Comparison of ENCODE assay signal across 8 cellular contexts in the genomic region with DNA sequence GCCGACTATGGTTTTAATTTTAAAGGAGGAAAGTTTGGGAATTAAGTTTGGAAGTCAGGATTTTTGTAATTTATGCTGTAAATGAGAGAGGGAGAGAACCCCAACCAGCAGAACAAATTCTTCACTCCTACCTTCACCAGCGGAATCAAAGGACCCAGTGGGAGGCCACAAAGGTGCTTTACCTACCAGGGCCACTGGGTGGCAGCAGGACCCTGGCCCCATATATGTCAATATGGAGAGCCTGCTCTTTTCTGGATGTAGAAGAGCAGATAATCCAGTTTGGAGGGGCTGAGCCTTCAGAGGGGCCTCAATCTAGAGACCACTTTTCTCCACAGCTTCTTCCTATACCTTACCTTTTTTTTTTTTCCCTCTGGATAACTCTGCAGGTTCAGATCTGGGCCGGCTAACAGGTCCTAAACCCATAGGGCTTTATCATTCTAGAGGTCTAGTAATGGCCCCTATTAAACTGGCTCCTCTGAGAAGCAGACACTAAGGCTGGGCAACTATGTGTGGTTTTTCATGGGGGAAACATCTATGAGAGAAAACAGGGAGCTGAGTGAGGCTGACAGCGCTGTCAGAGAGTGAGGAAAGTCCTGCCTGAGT. TPM values are rescaled to one million over a fixed set of nuclear protein-coding genes. Genes with fewer than 3 reads are reported as not detected.
DNase-seq lines count a peak whose midpoint lies in the region; ATAC-seq, FAIRE-seq and TF ChIP-seq lines count a peak whose summit lies in the region.

No MANE protein-coding gene starts in this region.

- H2AFZ ChIP-seq in HepG2 (ENCODE audit: low read length): no peak overlapping the region

- no peak overlapping the region for H3K27ac ChIP-seq in CD4-positive, CD25-positive, alpha-beta regulatory T cell (ENCODE audit: insufficient read depth, low read length, poor library complexity, severe bottlenecking)
- H3K27ac ChIP-seq in HepG2 (ENCODE audit: extremely low read length, insufficient read depth, low read length): no peak overlapping the region

- H3K4me1 ChIP-seq in CD4-positive, CD25-positive, alpha-beta regulatory T cell (ENCODE audit: control insufficient read depth, insufficient read depth, low read length, poor library complexity, severe bottlenecking): no peaks in the 10 kb centered on the region
- peaks cover 52% of the 10 kb centered on the region for H3K4me1 ChIP-seq in HepG2 (ENCODE audit: insufficient read depth, low read length)

- H3K9me3 Mint-ChIP-seq in CD4-positive, CD25-positive, alpha-beta regulatory T cell: no peaks in the 10 kb centered on the region
- no peaks in the 10 kb centered on the region for H3K9me3 Mint-ChIP-seq in central memory CD8-positive, alpha-beta T cell

- TF ChIP-seq EP300 in HepG2 (IDR thresholded peaks at IDR 0.05; ENCODE audit: low read depth in 2 of 2, low read length in 2 of 2) (no peak), HepG2 (CRISPR knock-in tag; IDR thresholded peaks at IDR 0.05; ENCODE audit: borderline replicate concordance) (no peak)

- CTCF ChIA-PET in HepG2 (lab: Yijun Ruan, JAX; ENCODE audit: low intra/inter-chr PET ratio, low total read pairs): interaction anchor here (0.8 to 10.5 kb wide), 5 partner anchors 35 to 180 kb away, joined by 3 to 297 read pairs (median 7); partner anchors contain the start of gene SEC31B

- peak; percentile 83 to 85 for ATAC-seq in CD4-positive, CD25-positive, alpha-beta regulatory T cell (ENCODE audit: low read depth in 2 of 2)
- no peak for ATAC-seq in central memory CD8-positive, alpha-beta T cell (replicated peaks; ENCODE audit: extremely low read depth, poor library complexity, severe bottlenecking)
- ATAC-seq in HepG2: peak; percentile 22; the same call in 2 of the 3 replicates
- ATAC-seq in GM21786 (IDR thresholded peaks at IDR 0.05; ENCODE audit: unreplicated experiment): no peak

- POLR2A ChIA-PET in HepG2 (lab: Yijun Ruan, JAX): no interaction called here

- in situ Hi-C loops in HepG2 (cut with HindIII; ENCODE audit: extremely low pct_ligation_motif_present, low pct_unique_long_range_greater_than_20kb): loop anchor here (25.0 kb wide), 1 partner anchor 549 kb away; no protein-coding TSS in a partner anchor

- H3K36me3 Mint-ChIP-seq in CD4-positive, CD25-positive, alpha-beta regulatory T cell: no peaks in the 10 kb centered on the region
- H3K36me3 Mint-ChIP-seq in central memory CD8-positive, alpha-beta T cell (ENCODE audit: insufficient read depth): no peaks in the 10 kb centered on the region

- no peaks in the 10 kb centered on the region for H3K79me2 ChIP-seq in HepG2 (ENCODE audit: insufficient read depth, low read length)

- peak; percentile 57 to 76 (median 71) for DNase-seq in CD4-positive, CD25-positive, alpha-beta regulatory T cell
- DNase-seq in GOT3 (lab: John Stamatoyannopoulos, UW): peak; percentile 15
- peak; percentile 42 for DNase-seq in NCI-H2171 treated with DMSO at 0.1 percent for 48 hours (lab: John Stamatoyannopoulos, UW)
- peak; percentile 74 to 76 for DNase-seq in activated CD4-positive, alpha-beta T cell treated with anti-CD3 and anti-CD28 coated beads for 24 hours (ENCODE audit: low read depth in 2 of 2)
- DNase-seq in central memory CD8-positive, alpha-beta T cell (ENCODE audit: low spot score in 2 of 2): peak; percentile 74 to 75
- peak; percentile 60 for DNase-seq in HepG2 (ENCODE audit: low spot score)
- peak; percentile 62 to 70 (median 68) for DNase-seq in stimulated activated CD4-positive, alpha-beta T cell treated with anti-CD3 and anti-CD28 coated beads, TNF-alpha, amount 100 ng/mL, for 4 hours (ENCODE audit: low read depth in 3 of 3)

- peak; percentile 91 for TF ChIP-seq CTCF in HepG2 (CRISPR knock-in tag; IDR thresholded peaks at IDR 0.05)

- intact Hi-C loops in HepG2 (cut with micrococcal nuclease; ENCODE audit: unreplicated experiment): loop anchor here (1.0 to 2.0 kb wide), 3 partner anchors 36 to 170 kb away; no protein-coding TSS in a partner anchor

- peak; percentile 86 for TF ChIP-seq RAD21 in HepG2 (CRISPR knock-in tag; IDR thresholded peaks at IDR 0.05)

- WGBS in HepG2 (ENCODE audit: low lambda C conversion rate): 25% methylated on average over 4 of the region's 4 CpGs

- H3K36me3 ChIP-seq in CD4-positive, CD25-positive, alpha-beta regulatory T cell (ENCODE audit: control insufficient read depth, insufficient read depth, low read length): no peaks in the 10 kb centered on the region
- H3K36me3 ChIP-seq in HepG2 (replicated peaks in 1 of 2; ENCODE audit: control insufficient read depth in 1 of 2, insufficient read depth in 2 of 2, low read length in 2 of 2): no peaks in the 10 kb centered on the region

- H3K4me3 Mint-ChIP-seq in CD4-positive, CD25-positive, alpha-beta regulatory T cell: no peak overlapping the region
- H3K4me3 Mint-ChIP-seq in central memory CD8-positive, alpha-beta T cell: no peak overlapping the region

- H3K4me1 Mint-ChIP-seq in CD4-positive, CD25-positive, alpha-beta regulatory T cell: peaks cover 0 to 4% (median under 1%) of the 10 kb centered on the region in 4 donors
- no peaks in the 10 kb centered on the region for H3K4me1 Mint-ChIP-seq in central memory CD8-positive, alpha-beta T cell

- peak overlapping the region; percentile 10; the same call in 1 of the 2 replicates for H3K4me2 ChIP-seq in HepG2 (ENCODE audit: low read depth, low read length)

- TF ChIP-seq POLR2A in HepG2 (IDR thresholded peaks at IDR 0.05; ENCODE audit: insufficient read depth in 1 of 2, low read depth in 2 of 2, low read length in 2 of 2): no peak

- no peak overlapping the region for H3K9ac ChIP-seq in HepG2 (ENCODE audit: insufficient read depth, low read depth, low read length)

- H3K27ac Mint-ChIP-seq in CD4-positive, CD25-positive, alpha-beta regulatory T cell: peak overlapping the region in 1 of 3 donors; percentile 52
- no peak overlapping the region for H3K27ac Mint-ChIP-seq in central memory CD8-positive, alpha-beta T cell (ENCODE audit: low read depth)

- H3K4me3 ChIP-seq in CD4-positive, CD25-positive, alpha-beta regulatory T cell (ENCODE audit: low read depth, low read length): no peak overlapping the region
- no peak overlapping the region for H3K4me3 ChIP-seq in HepG2 (replicated peaks in 1 of 3; ENCODE audit: insufficient read depth in 1 of 3, low read depth in 2 of 3, low read length in 3 of 3)

- peaks cover 19% of the 10 kb centered on the region for H3K27me3 Mint-ChIP-seq in CD4-positive, CD25-positive, alpha-beta regulatory T cell
- peaks cover 9% of the 10 kb centered on the region for H3K27me3 Mint-ChIP-seq in central memory CD8-positive, alpha-beta T cell

- FAIRE-seq in HepG2 (lab: Jason Lieb, UNC): peak; percentile 21

- no peaks in the 10 kb centered on the region for H3K27me3 ChIP-seq in CD4-positive, CD25-positive, alpha-beta regulatory T cell (ENCODE audit: control insufficient read depth, insufficient read depth, low read length)
- H3K27me3 ChIP-seq in HepG2 (ENCODE audit: control insufficient read depth in 1 of 2, insufficient read depth in 2 of 2, low read length in 2 of 2): no peaks in the 10 kb centered on the region

- H3K9me3 ChIP-seq in CD4-positive, CD25-positive, alpha-beta regulatory T cell (ENCODE audit: control insufficient read depth in 2 of 2, low read length in 2 of 2): no peaks in the 10 kb centered on the region
- no peaks in the 10 kb centered on the region for H3K9me3 ChIP-seq in HepG2 (ENCODE audit: low read length)

- no TSS peak for BruUV-seq in HepG2 (replicated peaks; lab: Mats Ljungman, UMichigan)

- H4K20me1 ChIP-seq in HepG2 (ENCODE audit: insufficient read depth, low read length): no peaks in the 10 kb centered on the region

RNA-seq across cellular contexts. Expression of gene SCD, which starts 8.5 kb away (rescaled TPM):
- 1.3 TPM for total RNA-seq in CD4-positive, CD25-positive, alpha-beta regulatory T cell
- polyA plus RNA-seq in CD4-positive, CD25-positive, alpha-beta regulatory T cell: under 1 TPM; 0.22 to 0.94 (median 0.76) TPM
- 338 and 492 TPM in 2 replicates for total RNA-seq in HepG2 (2016; rRNA removed; fragmentation: Illumina TruSeq; extraction: Trizol)
- total RNA-seq in HepG2 (2016; cell fraction: cytosol; rRNA removed; fragmentation: Illumina TruSeq; extraction: Trizol; ENCODE audit: low read depth): 31.9 and 37.2 TPM in 2 replicates
- 303 and 473 TPM in 2 replicates for total RNA-seq in HepG2 (2016; cell fraction: insoluble cytoplasmic fraction; rRNA removed; fragmentation: Illumina TruSeq; extraction: Trizol)
- 175 and 195 TPM in 2 replicates for total RNA-seq in HepG2 (2016; cell fraction: membrane; rRNA removed; fragmentation: Illumina TruSeq; extraction: Trizol)
- 532 and 631 TPM in 2 replicates for total RNA-seq in HepG2 (2016; cell fraction: nucleus; rRNA removed; fragmentation: Illumina TruSeq; extraction: Trizol)
- polyA plus RNA-seq in HepG2 (2011; rRNA removed): 512 and 596 TPM in 2 replicates
- polyA plus RNA-seq in HepG2 (2011; cell fraction: cytosol; rRNA removed): 368 and 565 TPM in 2 replicates
- polyA plus RNA-seq in HepG2 (2011; cell fraction: nucleus; rRNA removed): 147 and 228 TPM in 2 replicates
- 585 and 769 TPM in 2 replicates for polyA plus RNA-seq in HepG2 (2012)
- 36.1 and 38.4 TPM in 2 replicates for polyA plus RNA-seq in HepG2 (2016; cell fraction: cytosol; fragmentation: Illumina TruSeq; extraction: Trizol; ENCODE audit: low read depth)
- polyA plus RNA-seq in HepG2 (2016; cell fraction: insoluble cytoplasmic fraction; fragmentation: Illumina TruSeq; extraction: Trizol; ENCODE audit: low read depth): 315 and 357 TPM in 2 replicates
- polyA plus RNA-seq in HepG2 (2016; cell fraction: membrane; fragmentation: Illumina TruSeq; extraction: Trizol; ENCODE audit: low read depth): 107 and 124 TPM in 2 replicates
- polyA plus RNA-seq in HepG2 (2016; cell fraction: nucleus; fragmentation: Illumina TruSeq; extraction: Trizol; ENCODE audit: insufficient read depth, low read depth): 708 and 740 TPM in 2 replicates
- polyA minus RNA-seq in HepG2 (2011; rRNA and poly(A)+ RNA removed; ENCODE audit: low replicate concordance): 748 and 1,007 TPM in 2 replicates
- polyA minus RNA-seq in HepG2 (2011; cell fraction: cytosol; rRNA and poly(A)+ RNA removed): 527 and 633 TPM in 2 replicates
- polyA minus RNA-seq in HepG2 (2011; cell fraction: nucleus; rRNA and poly(A)+ RNA removed): 165 and 293 TPM in 2 replicates

RNA-seq across cellular contexts. Expression of gene PKD2L1, which starts 8.5 kb away (rescaled TPM):
- total RNA-seq in CD4-positive, CD25-positive, alpha-beta regulatory T cell: not detected
- not detected for polyA plus RNA-seq in CD4-positive, CD25-positive, alpha-beta regulatory T cell
- total RNA-seq in HepG2 (2016; rRNA removed; fragmentation: Illumina TruSeq; extraction: Trizol): 0.07 and 0.31 TPM in 2 replicates
- total RNA-seq in HepG2 (2016; cell fraction: cytosol; rRNA removed; fragmentation: Illumina TruSeq; extraction: Trizol; ENCODE audit: low read depth): not detected in 2 replicates
- 0.07 and 0.30 TPM in 2 replicates for total RNA-seq in HepG2 (2016; cell fraction: insoluble cytoplasmic fraction; rRNA removed; fragmentation: Illumina TruSeq; extraction: Trizol)
- total RNA-seq in HepG2 (2016; cell fraction: membrane; rRNA removed; fragmentation: Illumina TruSeq; extraction: Trizol): not detected in 2 replicates
- not detected in 2 replicates for total RNA-seq in HepG2 (2016; cell fraction: nucleus; rRNA removed; fragmentation: Illumina TruSeq; extraction: Trizol)
- 0.15 and 0.27 TPM in 2 replicates for polyA plus RNA-seq in HepG2 (2011; rRNA removed)
- 0.15 and 0.21 TPM in 2 replicates for polyA plus RNA-seq in HepG2 (2011; cell fraction: cytosol; rRNA removed)
- polyA plus RNA-seq in HepG2 (2011; cell fraction: nucleus; rRNA removed): 0.61 and 0.90 TPM in 2 replicates
- 0.16 and 0.55 TPM in 2 replicates for polyA plus RNA-seq in HepG2 (2012)
- polyA plus RNA-seq in HepG2 (2016; cell fraction: cytosol; fragmentation: Illumina TruSeq; extraction: Trizol; ENCODE audit: low read depth): not detected in 2 replicates
- 0.33 TPM in 1 of 2 replicates, not detected in the other for polyA plus RNA-seq in HepG2 (2016; cell fraction: insoluble cytoplasmic fraction; fragmentation: Illumina TruSeq; extraction: Trizol; ENCODE audit: low read depth)
- not detected in 2 replicates for polyA plus RNA-seq in HepG2 (2016; cell fraction: membrane; fragmentation: Illumina TruSeq; extraction: Trizol; ENCODE audit: low read depth)
- polyA plus RNA-seq in HepG2 (2016; cell fraction: nucleus; fragmentation: Illumina TruSeq; extraction: Trizol; ENCODE audit: insufficient read depth, low read depth): 0.21 TPM in 1 of 2 replicates, not detected in the other
- 0.26 and 0.72 TPM in 2 replicates for polyA minus RNA-seq in HepG2 (2011; rRNA and poly(A)+ RNA removed; ENCODE audit: low replicate concordance)
- not detected in 2 replicates for polyA minus RNA-seq in HepG2 (2011; cell fraction: cytosol; rRNA and poly(A)+ RNA removed)
- not detected in 2 replicates for polyA minus RNA-seq in HepG2 (2011; cell fraction: nucleus; rRNA and poly(A)+ RNA removed)

RNA-seq across cellular contexts. Expression of gene BLOC1S2, which starts 52.1 kb away (rescaled TPM):
- total RNA-seq in CD4-positive, CD25-positive, alpha-beta regulatory T cell: 58.4 TPM
- 100 to 1,000 TPM in 1 of 4 donors, 10 to 100 TPM in 3; 73.3 to 104 (median 87.7) TPM for polyA plus RNA-seq in CD4-positive, CD25-positive, alpha-beta regulatory T cell
- 64.4 and 81.4 TPM in 2 replicates for total RNA-seq in HepG2 (2016; rRNA removed; fragmentation: Illumina TruSeq; extraction: Trizol)
- total RNA-seq in HepG2 (2016; cell fraction: cytosol; rRNA removed; fragmentation: Illumina TruSeq; extraction: Trizol; ENCODE audit: low read depth): 54.2 and 57.3 TPM in 2 replicates
- total RNA-seq in HepG2 (2016; cell fraction: insoluble cytoplasmic fraction; rRNA removed; fragmentation: Illumina TruSeq; extraction: Trizol): 65.7 and 82.6 TPM in 2 replicates
- total RNA-seq in HepG2 (2016; cell fraction: membrane; rRNA removed; fragmentation: Illumina TruSeq; extraction: Trizol): 115 and 124 TPM in 2 replicates
- total RNA-seq in HepG2 (2016; cell fraction: nucleus; rRNA removed; fragmentation: Illumina TruSeq; extraction: Trizol): 25.7 and 27.8 TPM in 2 replicates
- polyA plus RNA-seq in HepG2 (2011; rRNA removed): 19.2 and 22.3 TPM in 2 replicates
- polyA plus RNA-seq in HepG2 (2011; cell fraction: cytosol; rRNA removed): 9.3 and 14.2 TPM in 2 replicates
- polyA plus RNA-seq in HepG2 (2011; cell fraction: nucleus; rRNA removed): 4.7 and 6.6 TPM in 2 replicates
- 26.2 and 27.5 TPM in 2 replicates for polyA plus RNA-seq in HepG2 (2012)
- 73.0 and 81.9 TPM in 2 replicates for polyA plus RNA-seq in HepG2 (2016; cell fraction: cytosol; fragmentation: Illumina TruSeq; extraction: Trizol; ENCODE audit: low read depth)
- polyA plus RNA-seq in HepG2 (2016; cell fraction: insoluble cytoplasmic fraction; fragmentation: Illumina TruSeq; extraction: Trizol; ENCODE audit: low read depth): 89.8 and 90.3 TPM in 2 replicates
- polyA plus RNA-seq in HepG2 (2016; cell fraction: membrane; fragmentation: Illumina TruSeq; extraction: Trizol; ENCODE audit: low read depth): 108 and 116 TPM in 2 replicates
- 48.0 and 53.7 TPM in 2 replicates for polyA plus RNA-seq in HepG2 (2016; cell fraction: nucleus; fragmentation: Illumina TruSeq; extraction: Trizol; ENCODE audit: insufficient read depth, low read depth)
- polyA minus RNA-seq in HepG2 (2011; rRNA and poly(A)+ RNA removed; ENCODE audit: low replicate concordance): 3.4 and 6.6 TPM in 2 replicates
- 6.4 and 7.9 TPM in 2 replicates for polyA minus RNA-seq in HepG2 (2011; cell fraction: cytosol; rRNA and poly(A)+ RNA removed)
- 3.9 and 8.7 TPM in 2 replicates for polyA minus RNA-seq in HepG2 (2011; cell fraction: nucleus; rRNA and poly(A)+ RNA removed)

Comparison
In these comparisons a context has a peak if more than half of its experiments do, and no peak if none do; other contexts are left out.
1. ATAC-seq: peak in CD4-positive, CD25-positive, alpha-beta regulatory T cell (2 of 2) and HepG2 (single experiment); none in central memory CD8-positive, alpha-beta T cell (single experiment) and GM21786 (single experiment).
2. DNase-seq: peak in every context shown above with its lines; median percentile 75 in activated CD4-positive, alpha-beta T cell treated with anti-CD3 and anti-CD28 coated beads for 24 hours; 74 in central memory CD8-positive, alpha-beta T cell; 71 in CD4-positive, CD25-positive, alpha-beta regulatory T cell; 68 in stimulated activated CD4-positive, alpha-beta T cell treated with anti-CD3 and anti-CD28 coated beads, TNF-alpha, amount 100 ng/mL, for 4 hours; 60 in HepG2; 42 in NCI-H2171 treated with DMSO at 0.1 percent for 48 hours; 15 in GOT3.
3. RNA of gene SCD, which starts 8.5 kb away (total RNA-seq): 31.9 to 631 TPM in HepG2; 1.3 TPM in CD4-positive, CD25-positive, alpha-beta regulatory T cell (single experiment); every median in the first group is over 10 times any median in the second.